Comparison of ENCODE assay signal across 31 cellular contexts in genomic region chr2:99723632-99724031, GRCh38.
"Had no signal": no experiment of that assay in that cellular context is flagged by ENCODE, and none has a peak within 500 bp of the region (broad histone marks: within the 10 kb centered on the region; RNA-seq: fewer than 3 reads in every experiment).

No MANE protein-coding gene starts in this region.

- DNase-seq: activated CD4-positive, alpha-beta memory T cell treated with anti-CD3 and anti-CD28 coated beads for 36 hours; activated CD4-positive, alpha-beta T cell treated with anti-CD3 and anti-CD28 coated beads for 36 hours; activated CD4-positive, alpha-beta T cell treated with anti-CD3 and anti-CD28 coated beads, Interleukin-2, amount 10 ng/mL, durations not matched to agents 24 days and 14 days; activated CD4-positive, CD25-positive, alpha-beta regulatory T cell; activated CD4-positive, CD25-positive, alpha-beta regulatory T cell treated with anti-CD3 and anti-CD28 coated beads, Interleukin-2, amount 50 U/mL, for 72 hours; activated CD8-positive, alpha-beta memory T cell treated with anti-CD3 and anti-CD28 coated beads, Interleukin-2, amount 10 ng/mL, durations not matched to agents 7 days and 5 days; activated CD8-positive, alpha-beta memory T cell treated with anti-CD3 and anti-CD28 coated beads, Interleukin-2, amount 50 U/mL, for 4 hours; activated CD8-positive, alpha-beta T cell treated with anti-CD3 and anti-CD28 coated beads, Interleukin-2, amount 10 ng/mL, durations not matched to agents 7 days and 5 days; activated effector memory CD4-positive, alpha-beta T cell treated with anti-CD3 and anti-CD28 coated beads, Interleukin-2, amount 50 U/mL, for 16 hours; activated naive CD4-positive, alpha-beta T cell treated with anti-CD3 and anti-CD28 coated beads for 36 hours; activated naive CD8-positive, alpha-beta T cell treated with anti-CD3 and anti-CD28 coated beads for 36 hours; activated naive CD8-positive, alpha-beta T cell treated with anti-CD3 and anti-CD28 coated beads, Interleukin-2, amount 50 U/mL, for 24 hours; activated T-cell treated with anti-CD3 and anti-CD28 coated beads, Interleukin-2, amount 50 U/mL, for 1 hour; activated T-cell treated with anti-CD3 and anti-CD28 coated beads, Interleukin-2, amount 50 U/mL, for 48 hours; adrenal gland; amygdala; aorta; body of pancreas; caudate nucleus; cortex of kidney; dermis blood vessel endothelial cell; effector CD4-positive, alpha-beta T cell; effector memory CD8-positive, alpha-beta T cell; esophagus squamous epithelium; foreskin melanocyte; T-helper 2 cell had no signal

- H3K27ac ChIP-seq: adrenal gland, body of pancreas, esophagus squamous epithelium, gastroesophageal sphincter had no signal

- H3K27me3 ChIP-seq: adrenal gland, body of pancreas, esophagus squamous epithelium, gastroesophageal sphincter had no signal

- H3K36me3 ChIP-seq: adrenal gland, esophagus squamous epithelium, gastroesophageal sphincter had no signal

- H3K27me3 Mint-ChIP-seq: activated CD4-positive, alpha-beta memory T cell treated with anti-CD3 and anti-CD28 coated beads for 36 hours; activated CD4-positive, alpha-beta T cell treated with anti-CD3 and anti-CD28 coated beads for 36 hours; activated naive CD4-positive, alpha-beta T cell treated with anti-CD3 and anti-CD28 coated beads, Interleukin-2, amount 50 U/mL, for 24 hours; activated naive CD8-positive, alpha-beta T cell treated with anti-CD3 and anti-CD28 coated beads for 36 hours; activated naive CD8-positive, alpha-beta T cell treated with anti-CD3 and anti-CD28 coated beads, Interleukin-2, amount 50 U/mL, for 24 hours had no signal

- H3K27ac Mint-ChIP-seq: activated CD4-positive, alpha-beta memory T cell treated with anti-CD3 and anti-CD28 coated beads for 36 hours; activated CD4-positive, alpha-beta T cell treated with anti-CD3 and anti-CD28 coated beads for 36 hours; activated CD4-positive, alpha-beta T cell treated with anti-CD3 and anti-CD28 coated beads, Interleukin-2, amount 10 ng/mL, durations not matched to agents 24 days and 14 days; activated CD8-positive, alpha-beta memory T cell treated with anti-CD3 and anti-CD28 coated beads, Interleukin-2, amount 10 ng/mL, durations not matched to agents 7 days and 5 days; activated CD8-positive, alpha-beta T cell treated with anti-CD3 and anti-CD28 coated beads, Interleukin-2, amount 10 ng/mL, durations not matched to agents 7 days and 5 days; activated naive CD4-positive, alpha-beta T cell treated with anti-CD3 and anti-CD28 coated beads for 36 hours; activated naive CD4-positive, alpha-beta T cell treated with anti-CD3 and anti-CD28 coated beads, Interleukin-2, amount 50 U/mL, for 24 hours; activated naive CD8-positive, alpha-beta T cell treated with anti-CD3 and anti-CD28 coated beads for 36 hours; activated naive CD8-positive, alpha-beta T cell treated with anti-CD3 and anti-CD28 coated beads, Interleukin-2, amount 50 U/mL, for 24 hours; activated T-helper 1 cell treated with anti-CD3 and anti-CD28 coated beads, Interleukin-12 subunit alpha, Interleukin-12 subunit beta, Interleukin-2, Interleukin-4 antibody, amounts not matched to agents 30 ng/mL and 10 ng/mL and 1 ng/mL, durations not matched to agents 14 hours and 24 hours and 36 hours; activated T-helper 2 cell treated with anti-CD3 and anti-CD28 coated beads, Interferon-gamma antibody, Interleukin-2, Interleukin-4, amounts not matched to agents 10 μg/mL and 5 μg/mL and 100 μg/mL, durations not matched to agents 14 hours and 24 hours and 36 hours; effector memory CD8-positive, alpha-beta T cell had no signal

- H3K4me1 Mint-ChIP-seq: activated CD4-positive, alpha-beta T cell treated with anti-CD3 and anti-CD28 coated beads for 36 hours; activated CD4-positive, alpha-beta T cell treated with anti-CD3 and anti-CD28 coated beads, Interleukin-2, amount 10 ng/mL, durations not matched to agents 24 days and 14 days; activated CD8-positive, alpha-beta memory T cell treated with anti-CD3 and anti-CD28 coated beads, Interleukin-2, amount 10 ng/mL, durations not matched to agents 7 days and 5 days; activated naive CD4-positive, alpha-beta T cell treated with anti-CD3 and anti-CD28 coated beads, Interleukin-2, amount 50 U/mL, for 24 hours; activated naive CD8-positive, alpha-beta T cell treated with anti-CD3 and anti-CD28 coated beads for 36 hours; activated naive CD8-positive, alpha-beta T cell treated with anti-CD3 and anti-CD28 coated beads, Interleukin-2, amount 50 U/mL, for 24 hours had no signal

- H3K4me1 ChIP-seq: body of pancreas, esophagus squamous epithelium had no signal

- ATAC-seq: activated CD4-positive, alpha-beta T cell treated with anti-CD3 and anti-CD28 coated beads for 36 hours; activated CD8-positive, alpha-beta memory T cell treated with anti-CD3 and anti-CD28 coated beads, Interleukin-2, amount 10 ng/mL, durations not matched to agents 7 days and 5 days; activated CD8-positive, alpha-beta T cell treated with anti-CD3 and anti-CD28 coated beads, Interleukin-2, amount 10 ng/mL, durations not matched to agents 7 days and 5 days; activated naive CD8-positive, alpha-beta T cell treated with anti-CD3 and anti-CD28 coated beads, Interleukin-2, amount 50 U/mL, for 24 hours; body of pancreas; effector memory CD8-positive, alpha-beta T cell; gastroesophageal sphincter had no signal

- H3K36me3 Mint-ChIP-seq: activated CD4-positive, alpha-beta memory T cell treated with anti-CD3 and anti-CD28 coated beads for 36 hours; activated CD8-positive, alpha-beta memory T cell treated with anti-CD3 and anti-CD28 coated beads, Interleukin-2, amount 10 ng/mL, durations not matched to agents 7 days and 5 days; activated naive CD8-positive, alpha-beta T cell treated with anti-CD3 and anti-CD28 coated beads for 36 hours had no signal

- FAIRE-seq: colon had no signal

- H3K4me3 ChIP-seq: adrenal gland, body of pancreas, esophagus squamous epithelium, gastroesophageal sphincter had no signal

- H3K4me3 Mint-ChIP-seq: activated CD4-positive, alpha-beta memory T cell treated with anti-CD3 and anti-CD28 coated beads for 36 hours; activated CD4-positive, alpha-beta T cell treated with anti-CD3 and anti-CD28 coated beads for 36 hours; activated CD4-positive, alpha-beta T cell treated with anti-CD3 and anti-CD28 coated beads, Interleukin-2, amount 10 ng/mL, durations not matched to agents 24 days and 14 days; activated CD8-positive, alpha-beta memory T cell treated with anti-CD3 and anti-CD28 coated beads, Interleukin-2, amount 10 ng/mL, durations not matched to agents 7 days and 5 days; activated CD8-positive, alpha-beta T cell treated with anti-CD3 and anti-CD28 coated beads, Interleukin-2, amount 10 ng/mL, durations not matched to agents 7 days and 5 days; activated naive CD4-positive, alpha-beta T cell treated with anti-CD3 and anti-CD28 coated beads for 36 hours; activated naive CD4-positive, alpha-beta T cell treated with anti-CD3 and anti-CD28 coated beads, Interleukin-2, amount 50 U/mL, for 24 hours; activated naive CD8-positive, alpha-beta T cell treated with anti-CD3 and anti-CD28 coated beads for 36 hours; activated naive CD8-positive, alpha-beta T cell treated with anti-CD3 and anti-CD28 coated beads, Interleukin-2, amount 50 U/mL, for 24 hours; activated T-helper 1 cell treated with anti-CD3 and anti-CD28 coated beads, Interleukin-12 subunit alpha, Interleukin-12 subunit beta, Interleukin-2, Interleukin-4 antibody, amounts not matched to agents 30 ng/mL and 10 ng/mL and 1 ng/mL, durations not matched to agents 14 hours and 24 hours and 36 hours; effector memory CD8-positive, alpha-beta T cell had no signal
